8 cellular contexts compared by ENCODE assay signal in genomic region chr14:52553002-52553670, GRCh38. TPM values are rescaled to one million over a fixed set of nuclear protein-coding genes. Genes with fewer than 3 reads are reported as not detected.
DNase-seq lines count a peak whose midpoint lies in the region; ATAC-seq, FAIRE-seq and TF ChIP-seq lines count a peak whose summit lies in the region.

No MANE protein-coding gene starts in this region.

- no peak for FAIRE-seq in small intestine (lab: Jason Lieb, UNC)

- H3K9ac ChIP-seq in SK-N-MC (ENCODE audit: insufficient read length): peak overlapping the region; percentile 73
- no peak overlapping the region for H3K9ac ChIP-seq in iPS-15b (ENCODE audit: low read depth, low read length)

- H3K9me3 ChIP-seq in SK-N-MC (ENCODE audit: low read depth, low read length) (no peaks in the 10 kb centered on the region), iPS-15b (ENCODE audit: control insufficient read depth, insufficient read depth, low read length) (no peaks in the 10 kb centered on the region), small intestine (ENCODE audit: control insufficient read depth, low read depth) (no peaks in the 10 kb centered on the region)

- H3K27ac ChIP-seq in C4-2B (peak overlapping the region; percentile 74), SK-N-MC (no peak overlapping the region), small intestine (ENCODE audit: low read depth in 1 of 2, low read length in 1 of 2) (peak overlapping the region in 1 of 2 donors; percentile 11)

- in situ Hi-C loops in astrocyte of the cerebellum (cut with HindIII; ENCODE audit: low sequenced_read_pairs): loop anchor here (5.0 kb wide), 1 partner anchor 79 kb away; no protein-coding TSS in a partner anchor

- peak overlapping the region; percentile 98 for H3K4me3 ChIP-seq in SK-N-MC
- peak overlapping the region; percentile 62 for H3K4me3 ChIP-seq in astrocyte of the cerebellum (ENCODE audit: low read depth, low read length)
- H3K4me3 ChIP-seq in iPS-15b (ENCODE audit: low read depth, low read length): peak overlapping the region; percentile 72
- peak overlapping the region; percentile 75 to 80 for H3K4me3 ChIP-seq in small intestine (ENCODE audit: low read depth in 1 of 2, low read length in 2 of 2)

- H3K36me3 ChIP-seq in SK-N-MC (ENCODE audit: insufficient read depth, low read length) (no peaks in the 10 kb centered on the region), iPS-15b (ENCODE audit: control insufficient read depth, insufficient read depth, low read length) (no peaks in the 10 kb centered on the region), small intestine (ENCODE audit: control insufficient read depth in 2 of 2, insufficient read depth in 2 of 2, low read length in 2 of 2) (no peaks in the 10 kb centered on the region)

- H3K4me1 ChIP-seq in iPS-15b (ENCODE audit: control insufficient read depth, insufficient read depth, low read length) (no peaks in the 10 kb centered on the region), small intestine (ENCODE audit: control insufficient read depth in 2 of 2, insufficient read depth in 1 of 2, low read depth in 1 of 2, low read length in 1 of 2) (no peaks in the 10 kb centered on the region)

- no peak for TF ChIP-seq CTCF in C4-2B (conservative IDR thresholded peaks at IDR 0.05)
- no peak for TF ChIP-seq CTCF in astrocyte of the cerebellum (IDR thresholded peaks at IDR 0.05; ENCODE audit: low read depth, low read length, missing control alignments)

- DNase-seq in HT-29 (ENCODE audit: low spot score) (peak; percentile 9), SK-N-MC (ENCODE audit: low read depth, low spot score) (no peak), astrocyte of the cerebellum (ENCODE audit: low read depth) (no peak), small intestine (peak; percentile 9), midbrain (lab: John Stamatoyannopoulos, UW) (no peak)

- WGBS in small intestine, 3 donors: 0 to 2% (median 1%) methylated on average over 37 to 69 of the region's 69 CpGs

- ATAC-seq in GM21367 (IDR thresholded peaks at IDR 0.05; ENCODE audit: unreplicated experiment): peak; percentile 18

- peaks cover 11% of the 10 kb centered on the region for H3K27me3 ChIP-seq in iPS-15b (ENCODE audit: control insufficient read depth, insufficient read depth, low read length)
- H3K27me3 ChIP-seq in small intestine (ENCODE audit: control insufficient read depth in 2 of 2, insufficient read depth in 2 of 2, low read length in 2 of 2): no peaks in the 10 kb centered on the region

RNA-seq across cellular contexts. Expression of gene GPR137C, which starts 0.5 kb away (rescaled TPM):
- total RNA-seq in HT-29 (2014; rRNA removed; shearing (Covaris generic)): 0.48 and 0.65 TPM in 2 replicates
- polyA plus RNA-seq in small intestine: under 1 TPM in 1 of 3 donors, not detected in 2; 0.72 TPM

RNA-seq across cellular contexts. Expression of gene TXNDC16, which starts 0.8 kb away (rescaled TPM):
- 1.0 and 1.2 TPM in 2 replicates for total RNA-seq in HT-29 (2014; rRNA removed; shearing (Covaris generic))
- polyA plus RNA-seq in small intestine: 1 to 10 TPM in 1 of 3 donors, under 1 TPM in 2; 0.81 to 3.2 (median 0.89) TPM

Comparison
In these comparisons a context has a peak if more than half of its experiments do, and no peak if none do; other contexts are left out.
1. DNase-seq: peak in HT-29 (single experiment) and small intestine (single experiment); none in SK-N-MC (single experiment), astrocyte of the cerebellum (single experiment) and midbrain (single experiment).
2. Peak in every context shown above with its lines, with median percentiles within 50 percentile points of each other: H3K4me3 ChIP-seq.